ENCODE assay signal across 23 cellular contexts in genomic region chr11:112100457-112100856, GRCh38. TPM values are rescaled to one million over a fixed set of nuclear protein-coding genes. Genes with fewer than 3 reads are reported as not detected.
A peak's percentile ranks its signal among the peaks of the same experiment; 100 is the strongest.
DNase-seq lines count a peak whose midpoint lies in the region; ATAC-seq, FAIRE-seq and TF ChIP-seq lines count a peak whose summit lies in the region.
"Had no signal": no experiment of that assay in that cellular context is flagged by ENCODE, and none has a peak within 500 bp of the region (broad histone marks: within the 10 kb centered on the region; RNA-seq: fewer than 3 reads in every experiment).

No MANE protein-coding gene starts in this region.

- peak overlapping the region; percentile 59; the same call in 1 of the 2 replicates for H3K27ac ChIP-seq in SK-N-MC
- peak overlapping the region; percentile 64 for H3K27ac ChIP-seq in smooth muscle cell (ENCODE audit: low read depth)
- H3K27ac ChIP-seq in trophoblast cell (ENCODE audit: low read depth, low read length) = no peak overlapping the region
- H3K27ac ChIP-seq: cardiac muscle cell, left lung, upper lobe of right lung had no signal

- no peak for TF ChIP-seq POLR2A in H54 (IDR thresholded peaks at IDR 0.05; ENCODE audit: low read depth, low read length)

- H2BK120ac ChIP-seq in trophoblast cell (ENCODE audit: insufficient read depth, low read length, poor library complexity) = no peak overlapping the region

- no peak overlapping the region for H2BK5ac ChIP-seq in trophoblast cell (ENCODE audit: low read depth, low read length, poor library complexity)

- H2AFZ ChIP-seq in smooth muscle cell (ENCODE audit: low read depth) (no peak overlapping the region), trophoblast cell (ENCODE audit: insufficient read depth, low read length, poor library complexity) (no peak overlapping the region)

- H4K8ac ChIP-seq in trophoblast cell (ENCODE audit: low read depth, low read length) = no peak overlapping the region

- H4K12ac ChIP-seq in trophoblast cell (ENCODE audit: low read depth, low read length) = no peak overlapping the region

- no peak for DNase-seq in SK-N-MC (ENCODE audit: low read depth, low spot score)
- DNase-seq in choroid plexus epithelial cell (ENCODE audit: low read depth) = peak; percentile 89
- peak; percentile 53 for DNase-seq in left lobe of liver (ENCODE audit: low spot score)
- no peak for DNase-seq in smooth muscle cell (lab: John Stamatoyannopoulos, UW; ENCODE audit: unreplicated experiment)
- DNase-seq in trophoblast cell = no peak
- no peak for DNase-seq in activated CD8-positive, alpha-beta memory T cell treated with anti-CD3 and anti-CD28 coated beads for 24 hours
- DNase-seq in H54 (ENCODE audit: insufficient read length, low spot score) = no peak
- DNase-seq in NCI-H748 (lab: John Stamatoyannopoulos, UW; ENCODE audit: unreplicated experiment) = no peak
- DNase-seq: activated CD4-positive, alpha-beta memory T cell treated with anti-CD3 and anti-CD28 coated beads, Interleukin-2, amount 10 ng/mL, durations not matched to agents 7 days and 5 days; activated gamma-delta T cell; CD4-positive, alpha-beta memory T cell; dermis blood vessel endothelial cell; DMS 273 treated with DMSO at 0.1 percent for 48 hours; GOT3; head of caudate nucleus; left lung; NCI-H2171; NCI-H510A treated with DMSO at 0.1 percent for 48 hours; PC-3; SIG-M5; substantia nigra; upper lobe of right lung had no signal

- no peaks in the 10 kb centered on the region for H4K20me1 ChIP-seq in smooth muscle cell (ENCODE audit: low read depth)

- H3K9me3 ChIP-seq in SK-N-MC (ENCODE audit: low read depth, low read length) = no peaks in the 10 kb centered on the region
- H3K9me3 ChIP-seq in smooth muscle cell (replicated peaks; ENCODE audit: low read depth) = no peaks in the 10 kb centered on the region
- no peaks in the 10 kb centered on the region for H3K9me3 ChIP-seq in trophoblast cell (ENCODE audit: insufficient read depth, low read depth, low read length)
- H3K9me3 ChIP-seq: left lung, upper lobe of right lung had no signal

- no peak overlapping the region for H3K18ac ChIP-seq in trophoblast cell (ENCODE audit: low read length)

- WGBS in smooth muscle cell (ENCODE audit: low lambda C conversion rate) = 54% methylated on average over 2 of the region's 2 CpGs
- WGBS in trophoblast cell (ENCODE audit: extremely low coverage, insufficient coverage, insufficient read length) = no CpG with 5 or more reads among the region's 2 CpGs

- H2BK12ac ChIP-seq in trophoblast cell (ENCODE audit: low read length) = no peak overlapping the region

- H3K4me2 ChIP-seq in smooth muscle cell = peak overlapping the region; percentile 3
- H3K4me2 ChIP-seq in trophoblast cell (ENCODE audit: low read length) = no peak overlapping the region

- H3K36me3 ChIP-seq in SK-N-MC (ENCODE audit: insufficient read depth, low read length) = peaks cover 11% of the 10 kb centered on the region
- no peaks in the 10 kb centered on the region for H3K36me3 ChIP-seq in smooth muscle cell (ENCODE audit: low read depth)
- H3K36me3 ChIP-seq in trophoblast cell (ENCODE audit: control insufficient read depth in 1 of 2, insufficient read depth in 2 of 2, low read length in 2 of 2) = peaks cover 0 to 5% of the 10 kb centered on the region in 2 experiments

- no peak overlapping the region for H3K4ac ChIP-seq in trophoblast cell (ENCODE audit: low read depth, low read length)

- H3K27me3 ChIP-seq in smooth muscle cell (ENCODE audit: low read depth) = no peaks in the 10 kb centered on the region
- no peaks in the 10 kb centered on the region for H3K27me3 ChIP-seq in trophoblast cell (ENCODE audit: insufficient read depth, low read length)
- H3K27me3 ChIP-seq: cardiac muscle cell, left lung, upper lobe of right lung had no signal

- H3K23ac ChIP-seq in trophoblast cell (ENCODE audit: low read length) = no peak overlapping the region

- peaks cover 3% of the 10 kb centered on the region for H3F3A ChIP-seq in smooth muscle cell (ENCODE audit: low read depth)

- no peak overlapping the region for H3K4me3 ChIP-seq in SK-N-MC
- H3K4me3 ChIP-seq in choroid plexus epithelial cell (ENCODE audit: low read depth, low read length) = no peak overlapping the region
- no peak overlapping the region for H3K4me3 ChIP-seq in smooth muscle cell
- no peak overlapping the region for H3K4me3 ChIP-seq in trophoblast cell (ENCODE audit: low read depth, low read length)
- H3K4me3 ChIP-seq: cardiac muscle cell, left lung, upper lobe of right lung had no signal

- H4K91ac ChIP-seq in trophoblast cell (ENCODE audit: low read depth, low read length) = no peak overlapping the region

- H3K4me1 ChIP-seq in smooth muscle cell (ENCODE audit: low read depth) (no peaks in the 10 kb centered on the region), trophoblast cell (ENCODE audit: control insufficient read depth in 1 of 2, insufficient read depth in 2 of 2, low read length in 2 of 2) (no peaks in the 10 kb centered on the region)
- H3K4me1 ChIP-seq: upper lobe of right lung had no signal

- peak overlapping the region; percentile 8 for H3K9ac ChIP-seq in SK-N-MC (ENCODE audit: insufficient read length)
- H3K9ac ChIP-seq in smooth muscle cell (ENCODE audit: low read depth) = no peak overlapping the region
- no peak overlapping the region for H3K9ac ChIP-seq in trophoblast cell (ENCODE audit: low read length)

- no peaks in the 10 kb centered on the region for H3K79me1 ChIP-seq in trophoblast cell (ENCODE audit: low read length)

- TF ChIP-seq CTCF in choroid plexus epithelial cell (conservative IDR thresholded peaks at IDR 0.05; ENCODE audit: low read depth, low read length) (no peak), smooth muscle cell (IDR thresholded peaks at IDR 0.05; ENCODE audit: borderline replicate concordance, insufficient read depth, poor library complexity, severe bottlenecking) (no peak)

- H3K14ac ChIP-seq in trophoblast cell (ENCODE audit: low read length) = no peak overlapping the region

- peak; percentile 93 for ATAC-seq in left lobe of liver
- ATAC-seq: left lung, PC-3, upper lobe of right lung had no signal

- no peak overlapping the region for H2AK5ac ChIP-seq in trophoblast cell (ENCODE audit: low read length)

- H3K79me2 ChIP-seq in smooth muscle cell (ENCODE audit: low read depth) = no peaks in the 10 kb centered on the region
- H3K79me2 ChIP-seq in trophoblast cell (ENCODE audit: control insufficient read depth, insufficient read depth, low read length, poor library complexity) = no peaks in the 10 kb centered on the region

- no peak for FAIRE-seq in H54 (lab: Jason Lieb, UNC)

RNA-seq across cellular contexts. Expression of gene SDHD, which starts 13.8 kb away (rescaled TPM):
- total RNA-seq in left lobe of liver = 168 TPM
- 91.6 and 120 TPM in 2 replicates for total RNA-seq in smooth muscle cell
- polyA plus RNA-seq in smooth muscle cell = 95.9 and 103 TPM in 2 replicates
- polyA plus RNA-seq in trophoblast cell (2013) = 41.2 and 42.4 TPM in 2 replicates

RNA-seq across cellular contexts. Expression of gene TIMM8B, which starts 13.9 kb away (rescaled TPM):
- 34.5 TPM for total RNA-seq in left lobe of liver
- total RNA-seq in smooth muscle cell = 31.9 and 55.7 TPM in 2 replicates
- polyA plus RNA-seq in smooth muscle cell = 79.8 and 87.5 TPM in 2 replicates
- 89.0 and 90.0 TPM in 2 replicates for polyA plus RNA-seq in trophoblast cell (2013)

RNA-seq across cellular contexts. Expression of gene NKAPD1, which starts 26.4 kb away (rescaled TPM):
- total RNA-seq in left lobe of liver (5.6 TPM), smooth muscle cell (19.9 and 22.0 TPM in 2 replicates)
- 9.2 and 16.2 TPM in 2 replicates for polyA plus RNA-seq in smooth muscle cell
- 33.5 and 33.7 TPM in 2 replicates for polyA plus RNA-seq in trophoblast cell (2013)

RNA-seq across cellular contexts. Expression of gene PIH1D2, which starts 26.6 kb away (rescaled TPM):
- total RNA-seq in left lobe of liver = 0.91 TPM
- total RNA-seq in smooth muscle cell = 0.18 and 1.7 TPM in 2 replicates
- polyA plus RNA-seq in smooth muscle cell = 0.82 and 1.0 TPM in 2 replicates
- 0.82 and 0.83 TPM in 2 replicates for polyA plus RNA-seq in trophoblast cell (2013)
- total RNA-seq: CD4-positive, alpha-beta memory T cell had no signal
- polyA plus RNA-seq: CD4-positive, alpha-beta memory T cell had no signal

Comparison
In these comparisons a context has a peak if more than half of its experiments do, and no peak if none do; other contexts are left out.
1. DNase-seq: peak in choroid plexus epithelial cell (single experiment) and left lobe of liver (single experiment); none in SK-N-MC (single experiment), smooth muscle cell (single experiment), trophoblast cell (0 of 2), activated CD8-positive, alpha-beta memory T cell treated with anti-CD3 and anti-CD28 coated beads for 24 hours (single experiment), H54 (single experiment) and NCI-H748 (single experiment).